8 cellular contexts compared by ENCODE assay signal in the genomic region with DNA sequence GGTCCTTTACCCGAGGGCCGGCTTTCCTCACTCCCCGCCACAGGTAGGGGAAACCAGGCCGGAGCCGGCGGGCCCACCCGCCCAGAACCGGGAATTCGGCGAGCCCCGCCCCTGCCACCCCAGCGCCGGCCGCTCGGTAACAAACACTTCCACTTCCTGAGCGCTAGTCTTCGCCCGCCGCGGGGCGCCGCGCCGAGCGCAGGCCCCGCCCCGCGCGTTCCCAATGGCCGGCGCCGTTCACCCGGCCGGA. TPM values are rescaled to one million over a fixed set of nuclear protein-coding genes. Genes with fewer than 3 reads are reported as not detected.
DNase-seq lines count a peak whose midpoint lies in the region; ATAC-seq, FAIRE-seq and TF ChIP-seq lines count a peak whose summit lies in the region.

No MANE protein-coding gene starts in this region.

- H3K27me3 ChIP-seq in BLaER1 (peaks cover 31% of the 10 kb centered on the region; the same call in 1 of the 2 replicates), body of pancreas (no peaks in the 10 kb centered on the region)

- peak overlapping the region; percentile 93; the same call in 1 of the 2 replicates for H3K9ac ChIP-seq in BLaER1

- peak in 4 of 7 experiments; percentile 22 to 54 (median 40) for TF ChIP-seq CTCF in body of pancreas (IDR thresholded peaks at IDR 0.05)

- H3K4me1 ChIP-seq in BLaER1 (peaks cover 80% of the 10 kb centered on the region), body of pancreas (peaks cover 53% of the 10 kb centered on the region)

- peaks cover 47% of the 10 kb centered on the region for H4K20me1 ChIP-seq in BLaER1

- H3K9me3 ChIP-seq in BLaER1 (no peaks in the 10 kb centered on the region), body of pancreas (no peaks in the 10 kb centered on the region)

- H3K36me3 ChIP-seq in BLaER1 (peaks cover 7% of the 10 kb centered on the region; the same call in 1 of the 2 replicates), body of pancreas (replicated peaks in 1 of 2; ENCODE audit: insufficient read depth in 1 of 2, low read depth in 2 of 2) (no peaks in the 10 kb centered on the region)

- peak overlapping the region in 2 of 6 donors; percentile 82 to 92 for H3K27ac Mint-ChIP-seq in naive B cell

- peak overlapping the region; percentile 61; the same call in 1 of the 2 replicates for H3K27ac ChIP-seq in BLaER1
- peak overlapping the region; percentile 30 to 96 (median 96) for H3K27ac ChIP-seq in body of pancreas

- peak overlapping the region; percentile 100 for H3K4me2 ChIP-seq in BLaER1

- peaks cover 57 to 75% (median 60%) of the 10 kb centered on the region in 3 donors for H3K4me1 Mint-ChIP-seq in naive B cell

- intact Hi-C loops in body of pancreas (cut with DNase I), result no loop called here

- DNase-seq in body of pancreas (no peak), naive B cell (no peak), NCI-H446 treated with DMSO at 0.1 percent for 48 hours (lab: John Stamatoyannopoulos, UW) (no peak), NCI-H1930 (lab: John Stamatoyannopoulos, UW) (no peak), frontal cortex (ENCODE audit: low spot score in 2 of 2) (no peak)

- peak overlapping the region; percentile 75 to 98 (median 88) for H3K4me3 Mint-ChIP-seq in naive B cell

- H3K36me3 Mint-ChIP-seq in naive B cell, result peaks cover 0 to 7% of the 10 kb centered on the region in 2 donors

- ATAC-seq in HG02938 (IDR thresholded peaks at IDR 0.05; ENCODE audit: unreplicated experiment) (peak; percentile 72), body of pancreas (no peak), naive B cell (ENCODE audit: low read depth in 2 of 2) (no peak), HG02798 (IDR thresholded peaks at IDR 0.05; ENCODE audit: poor library complexity, unreplicated experiment) (no peak)

- H3K27me3 Mint-ChIP-seq in naive B cell, result no peaks in the 10 kb centered on the region

- FAIRE-seq in frontal cortex (lab: Jason Lieb, UNC), result no peak

- TF ChIP-seq POLR2A in body of pancreas (IDR thresholded peaks at IDR 0.05), result no peak

- peak overlapping the region; percentile 96 for H3K4me3 ChIP-seq in BLaER1
- H3K4me3 ChIP-seq in body of pancreas, result peak overlapping the region in 1 of 2 donors; percentile 55

- WGBS in body of pancreas, 2 donors, result 0% methylated on average over 15 of the region's 34 CpGs; no CpG with 5 or more reads in 1 of the 2 donors

- H3K9me3 Mint-ChIP-seq in naive B cell, result no peaks in the 10 kb centered on the region

RNA-seq across cellular contexts. Expression of a gene that starts 0.2 kb away (rescaled TPM):
- total RNA-seq in body of pancreas (10 to 100 TPM; 56.6 to 64.9 TPM), frontal cortex (4.1 TPM)
- polyA plus RNA-seq in naive B cell (ENCODE audit: low read depth in 6 of 6), result 100 to 1,000 TPM in 3 of 6 donors, 10 to 100 TPM in 3; 66.4 to 122 (median 95.9) TPM

RNA-seq across cellular contexts. Expression of a gene that starts 11.1 kb away (rescaled TPM):
- total RNA-seq in body of pancreas (under 1 TPM; 0.66 to 0.78 TPM), frontal cortex (0.82 TPM)
- 10 to 100 TPM; 49.2 to 85.5 (median 56.4) TPM for polyA plus RNA-seq in naive B cell (ENCODE audit: low read depth in 6 of 6)

RNA-seq across cellular contexts. Expression of a gene that starts 27.9 kb away (rescaled TPM):
- total RNA-seq in body of pancreas (10 to 100 TPM; 21.8 to 23.3 TPM), frontal cortex (13.9 TPM)
- polyA plus RNA-seq in naive B cell (ENCODE audit: low read depth in 6 of 6), result 10 to 100 TPM in 5 of 6 donors, 1 to 10 TPM in 1; 9.6 to 29.0 (median 15.6) TPM

RNA-seq across cellular contexts. Expression of a gene that starts 35.5 kb away (rescaled TPM):
- total RNA-seq in body of pancreas (not detected), frontal cortex (0.41 TPM)
- polyA plus RNA-seq in naive B cell (ENCODE audit: low read depth in 6 of 6), result 1 to 10 TPM in 2 of 6 donors, under 1 TPM in 4; 0.22 to 3.2 (median 0.43) TPM

Comparison
In these comparisons a context has a peak if more than half of its experiments do, and no peak if none do; other contexts are left out.
1. RNA of a gene that starts 0.2 kb away (total RNA-seq): 56.6 to 64.9 TPM in body of pancreas; 4.1 TPM in frontal cortex (single experiment); every median in the first group is over 10 times any median in the second.